In genomic region chr9:9341203-9341602, GRCh38 we compare ENCODE assay signal across 1 cellular context.
TF ChIP-seq lines count a peak whose summit lies in the region.

No MANE protein-coding gene starts in this region.

TF ChIP-seq in SK-N-SH, 30 proteins besides CTCF, POLR2A, EP300 and RAD21 (continued from another document):
- TF ChIP-seq PBX3 (IDR thresholded peaks at IDR 0.05): no peak
